In the genomic region with DNA sequence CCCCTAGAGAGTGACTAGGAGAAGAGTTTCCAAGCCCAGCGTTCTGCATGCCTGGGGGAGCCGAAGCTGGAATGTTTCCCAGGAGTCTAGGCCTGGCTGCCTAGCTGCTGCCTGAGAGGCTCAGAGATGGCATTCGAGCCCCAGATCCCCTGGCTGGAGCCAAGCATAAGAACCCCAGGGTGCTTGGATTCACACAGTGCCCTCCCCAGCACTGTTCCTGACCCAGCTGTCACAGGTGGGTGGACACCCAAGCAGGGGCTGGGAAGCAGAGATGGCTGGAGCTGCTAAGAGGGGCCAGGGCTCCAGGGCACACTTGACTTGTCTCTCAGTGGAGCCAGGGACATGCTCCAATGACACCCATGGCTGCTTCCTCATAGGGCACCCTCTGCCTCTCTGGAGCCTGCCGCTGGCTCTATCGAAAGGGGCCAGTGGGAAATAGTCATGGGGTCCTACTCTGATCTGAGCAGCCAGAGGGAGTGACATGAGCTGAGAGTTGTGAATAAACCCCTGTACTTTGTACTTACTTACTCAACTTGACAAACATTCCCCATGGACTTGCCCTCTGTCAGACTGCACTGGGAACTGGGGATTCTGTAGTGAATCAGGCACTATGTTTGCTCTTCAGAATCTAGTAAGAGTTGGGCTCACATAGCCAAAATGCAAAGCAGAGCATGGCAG, we compare ENCODE assay signal across 21 cellular contexts.
DNase-seq lines count a peak whose midpoint lies in the region; ATAC-seq and TF ChIP-seq lines count a peak whose summit lies in the region.
"Had no signal": no experiment of that assay in that cellular context is flagged by ENCODE, and none has a peak within 500 bp of the region (broad histone marks: within the 10 kb centered on the region; RNA-seq: fewer than 3 reads in every experiment).

No MANE protein-coding gene starts in this region.

- no peaks in the 10 kb centered on the region for H3K27me3 ChIP-seq in right atrium auricular region

- DNase-seq in Right ventricle myocardium inferior (ENCODE audit: missing footprints) = no peak
- DNase-seq in right atrium auricular region (ENCODE audit: low spot score) = no peak
- DNase-seq in cardiac septum (ENCODE audit: low spot score) = peak; percentile 64
- peak; percentile 35 for DNase-seq in midbrain (lab: John Stamatoyannopoulos, UW)
- DNase-seq in ureter (ENCODE audit: low spot score) = peak; percentile 28
- DNase-seq in islet precursor cell = no peak
- DNase-seq in HK-2 (ENCODE audit: unreplicated experiment) = no peak
- DNase-seq in SK-N-DZ (ENCODE audit: low spot score) = no peak
- DNase-seq: 8988T; activated CD4-positive, alpha-beta T cell treated with anti-CD3 and anti-CD28 coated beads, Interleukin-2, amount 50 U/mL, for 48 hours; activated CD8-positive, alpha-beta memory T cell treated with anti-CD3 and anti-CD28 coated beads, Interleukin-2, amount 50 U/mL, for 4 hours; activated naive CD4-positive, alpha-beta T cell treated with anti-CD3 and anti-CD28 coated beads, Interleukin-2, amount 50 U/mL, for 16 hours; DND-41; left lung; NCI-H1436 treated with DMSO at 0.1 percent for 48 hours; NCI-H526 treated with DMSO at 0.1 percent for 48 hours; T-cell had no signal

- peaks cover 0 to 4% of the 10 kb centered on the region in 2 donors for H3K4me1 ChIP-seq in right atrium auricular region
- H3K4me1 ChIP-seq: left lung had no signal

- no peak overlapping the region for H3K27ac ChIP-seq in right atrium auricular region
- H3K27ac ChIP-seq: dorsolateral prefrontal cortex, left lung had no signal

- no peak for TF ChIP-seq CTCF in right atrium auricular region (IDR thresholded peaks at IDR 0.05)

- H3K9me3 ChIP-seq in right atrium auricular region = no peaks in the 10 kb centered on the region
- H3K9me3 ChIP-seq: left lung had no signal

- H3K36me3 ChIP-seq in right atrium auricular region = no peaks in the 10 kb centered on the region
- H3K36me3 ChIP-seq: left lung had no signal

- intact Hi-C loops in Right ventricle myocardium inferior (cut with DNase I) (no loop called here), cardiac septum (cut with DNase I) (no loop called here)

- no peak overlapping the region for H3K4me3 ChIP-seq in right atrium auricular region
- H3K4me3 ChIP-seq: dorsolateral prefrontal cortex, K562, left lung had no signal

- ATAC-seq in Right ventricle myocardium inferior = peak; percentile 6
- ATAC-seq: K562; left lung; Panc1; stimulated activated effector memory CD8-positive, alpha-beta T cell treated with anti-CD3 and anti-CD28 coated beads, Interleukin-12 subunit alpha, Interleukin-12 subunit beta, amount 100 ng/mL, for 72 hours; T-cell had no signal

Comparison
In these comparisons a context has a peak if more than half of its experiments do, and no peak if none do; other contexts are left out.
1. DNase-seq: peak in cardiac septum (single experiment), midbrain (single experiment) and ureter (single experiment); none in Right ventricle myocardium inferior (single experiment), right atrium auricular region (single experiment), islet precursor cell (single experiment), HK-2 (single experiment) and SK-N-DZ (single experiment).